ENCODE assay signal across 8 cellular contexts in genomic region chr7:20783716-20784310, GRCh38. TPM values are rescaled to one million over a fixed set of nuclear protein-coding genes. Genes with fewer than 3 reads are reported as not detected.
A peak's percentile ranks its signal among the peaks of the same experiment; 100 is the strongest.
DNase-seq lines count a peak whose midpoint lies in the region; ATAC-seq, FAIRE-seq and TF ChIP-seq lines count a peak whose summit lies in the region.

No MANE protein-coding gene starts in this region.

- H2AFZ ChIP-seq in GM23248 (peak overlapping the region; percentile 27), GM12878 (ENCODE audit: control insufficient read depth, low read depth, low read length) (no peak overlapping the region)

- no peak for TF ChIP-seq EP300 in GM12878 (IDR thresholded peaks at IDR 0.05; ENCODE audit: borderline replicate concordance in 1 of 2, control insufficient read depth in 1 of 2, low read depth in 2 of 2, low read length in 2 of 2)

- DNase-seq in AG20443 (ENCODE audit: low spot score) (peak; percentile 60), GM23248 (peak; percentile 45), GM12878 (ENCODE audit: low read depth, low spot score) (no peak), lower lobe of right lung (no peak), MV-4-11 (lab: John Stamatoyannopoulos, UW) (no peak)
- no peak for DNase-seq in effector CD4-positive, alpha-beta T cell
- DNase-seq in activated CD4-positive, CD25-positive, alpha-beta regulatory T cell treated with anti-CD3 and anti-CD28 coated beads, Interleukin-2, amount 50 U/mL, for 72 hours, result no peak

- ATAC-seq in GM12878 (peak; percentile 56), lower lobe of right lung (peak; percentile 70 to 71), HG03135 (IDR thresholded peaks at IDR 0.05; ENCODE audit: unreplicated experiment) (no peak)

- H3K36me3 ChIP-seq in GM23248 (ENCODE audit: low read depth) (no peaks in the 10 kb centered on the region), GM12878 (ENCODE audit: control insufficient read depth in 2 of 2, insufficient read depth in 2 of 2, low read length in 1 of 2) (no peaks in the 10 kb centered on the region), lower lobe of right lung (no peaks in the 10 kb centered on the region)

- H3K4me1 ChIP-seq in GM23248 (ENCODE audit: insufficient read depth) (no peaks in the 10 kb centered on the region), GM12878 (ENCODE audit: control insufficient read depth, insufficient read depth, low read length) (no peaks in the 10 kb centered on the region), lower lobe of right lung (peaks cover 14% of the 10 kb centered on the region)

- BruUV-seq in GM12878 (replicated peaks; lab: Mats Ljungman, UMichigan), result no TSS peak

- H3K4me2 ChIP-seq in GM23248 (ENCODE audit: unreplicated experiment), result peak overlapping the region; percentile 44
- no peak overlapping the region for H3K4me2 ChIP-seq in GM12878 (ENCODE audit: control insufficient read depth, insufficient read depth)

- POLR2A ChIA-PET in GM12878 (lab: Charles Lee), result no interaction called here

- no peaks in the 10 kb centered on the region for H3F3A ChIP-seq in GM23248 (ENCODE audit: insufficient read depth)

- TF ChIP-seq CTCF in GM12878 (IDR thresholded peaks at IDR 0.05 in 2 of 3, conservative IDR thresholded peaks at IDR 0.05 in 1 of 3; ENCODE audit: control insufficient read depth in 2 of 3, extremely low read depth in 1 of 3, insufficient read depth in 1 of 3, low read depth in 3 of 3, low read length in 3 of 3), result no peak
- TF ChIP-seq CTCF in lower lobe of right lung (IDR thresholded peaks at IDR 0.05), result no peak

- no peak for TF ChIP-seq RAD21 in GM12878 (IDR thresholded peaks at IDR 0.05; ENCODE audit: insufficient read depth, low read depth, low read length)

- H3K9me3 ChIP-seq in GM23248 (ENCODE audit: low read depth), result no peaks in the 10 kb centered on the region
- H3K9me3 ChIP-seq in GM12878 (replicated peaks; ENCODE audit: control insufficient read depth, insufficient read depth, low read length), result peaks cover 7% of the 10 kb centered on the region; the same call in 2 of the 3 replicates
- no peaks in the 10 kb centered on the region for H3K9me3 ChIP-seq in lower lobe of right lung

- WGBS in GM23248 (ENCODE audit: low coverage in 1 of 2, low lambda C conversion rate in 2 of 2, missing lambda C conversion rate in 2 of 2), 2 experiments, result 3% methylated on average over 31 to 32 of the region's 38 CpGs
- 37% methylated on average over 30 of the region's 38 CpGs for WGBS in GM12878 (ENCODE audit: insufficient coverage, insufficient replicate concordance, low lambda C conversion rate, missing lambda C conversion rate)

- no peak overlapping the region for H3K27ac ChIP-seq in GM23248
- no peak overlapping the region for H3K27ac ChIP-seq in GM12878 (ENCODE audit: control insufficient read depth, insufficient read depth)
- H3K27ac ChIP-seq in lower lobe of right lung, result no peak overlapping the region

- H4K20me1 ChIP-seq in GM23248 (ENCODE audit: insufficient read depth) (no peaks in the 10 kb centered on the region), GM12878 (ENCODE audit: control insufficient read depth, insufficient read depth) (no peaks in the 10 kb centered on the region)

- no peaks in the 10 kb centered on the region for H3K9me2 ChIP-seq in GM23248 (ENCODE audit: insufficient read depth)

- intact Hi-C loops in GM12878 (cut with micrococcal nuclease; ENCODE audit: unreplicated experiment) (no loop called here), lower lobe of right lung (cut with DNase I) (no loop called here)

- H3K9ac ChIP-seq in GM23248 (no peak overlapping the region), GM12878 (ENCODE audit: control insufficient read depth, insufficient read depth, low read length) (no peak overlapping the region)

- RAD21 ChIA-PET in GM12878 (lab: Charles Lee; ENCODE audit: unreplicated experiment), result no interaction called here

- H3K27me3 ChIP-seq in GM23248 (replicated peaks; ENCODE audit: insufficient read depth) (peaks cover 96% of the 10 kb centered on the region), GM12878 (replicated peaks in 1 of 2; ENCODE audit: control insufficient read depth in 2 of 2, insufficient read depth in 2 of 2, low read length in 1 of 2) (peaks cover 6 to 9% of the 10 kb centered on the region in 2 experiments; a peak in 3 of 4 replicates), lower lobe of right lung (ENCODE audit: low read depth) (peaks cover 100% of the 10 kb centered on the region)

- H3K4me3 ChIP-seq in GM23248, result peak overlapping the region; percentile 12; the same call in 1 of the 2 replicates
- no peak overlapping the region for H3K4me3 ChIP-seq in GM12878
- H3K4me3 ChIP-seq in lower lobe of right lung, result peak overlapping the region; percentile 27

- FAIRE-seq in GM12878 (lab: Jason Lieb, UNC), result no peak

- CTCF ChIA-PET in GM12878 (lab: Yijun Ruan, JAX), result no interaction called here

- SMC1A ChIA-PET in GM12878 (lab: Charles Lee; ENCODE audit: uncharacterized antibody, unreplicated experiment), result no interaction called here

- H3K79me2 ChIP-seq in GM23248 (ENCODE audit: insufficient read depth) (no peaks in the 10 kb centered on the region), GM12878 (ENCODE audit: control insufficient read depth, insufficient read depth, low read length) (no peaks in the 10 kb centered on the region)

- in situ Hi-C loops in GM23248 (cut with MboI), result loop anchor here (25.0 kb wide), 1 partner anchor 1228 kb away; no protein-coding TSS in a partner anchor
- in situ Hi-C loops in GM12878 (cut with MboI), result no loop called here

- no peak for TF ChIP-seq POLR2A in GM12878 (IDR thresholded peaks at IDR 0.05; ENCODE audit: low read depth, low read length)

TF ChIP-seq in GM12878, 131 proteins besides CTCF, POLR2A, EP300 and RAD21:
- TF ChIP-seq E4F1 (IDR thresholded peaks at IDR 0.05; ENCODE audit: borderline replicate concordance, partially characterized antibody) (no peak), RFX5 (IDR thresholded peaks at IDR 0.05; ENCODE audit: low read depth, low read length) (no peak), MLLT1 (IDR thresholded peaks at IDR 0.05) (no peak), EED (IDR thresholded peaks at IDR 0.05; ENCODE audit: low read depth) (no peak), NFYA (IDR thresholded peaks at IDR 0.05; ENCODE audit: borderline replicate concordance, low read depth, low read length) (no peak), MTA3 (IDR thresholded peaks at IDR 0.05; ENCODE audit: borderline replicate concordance, low read length) (no peak), ZNF274 (IDR thresholded peaks at IDR 0.05; ENCODE audit: insufficient read depth, insufficient read length) (no peak), RB1 (IDR thresholded peaks at IDR 0.05; ENCODE audit: borderline replicate concordance) (no peak), POU2F2 (IDR thresholded peaks at IDR 0.05; ENCODE audit: borderline replicate concordance, low read depth, low read length) (no peak), ZZZ3 (IDR thresholded peaks at IDR 0.05; ENCODE audit: control insufficient read depth, insufficient read length, low read depth) (no peak)
TF ChIP-seq in GM12878: peak in this region for 0.

RNA-seq across cellular contexts. Expression of gene SP8, which starts 2.9 kb away (rescaled TPM):
- not detected in 2 replicates for total RNA-seq in GM23248 (2014; rRNA removed; shearing (Covaris generic))
- not detected in 2 replicates for polyA plus RNA-seq in GM23248 (2016; fragmentation: Nextera tagmentation; extraction: Ambion mirVana)
- not detected in 2 replicates for total RNA-seq in GM12878 (2013; cell fraction: nucleolus; rRNA removed)
- not detected in 2 replicates for total RNA-seq in GM12878 (2014; rRNA removed)
- total RNA-seq in GM12878 (2014; rRNA removed; fragmentation: Illumina TruSeq; extraction: Trizol), result not detected in 2 replicates
- total RNA-seq in GM12878 (2021), result not detected in 2 replicates
- not detected for polyA plus RNA-seq in GM12878 (2011; ENCODE audit: low read depth)
- not detected in 2 replicates for polyA plus RNA-seq in GM12878 (2011; rRNA removed)
- polyA plus RNA-seq in GM12878 (2011; cell fraction: cytosol; rRNA removed), result not detected in 2 replicates
- not detected in 2 replicates for polyA plus RNA-seq in GM12878 (2011; cell fraction: nucleus; rRNA removed)
- polyA plus RNA-seq in GM12878 (2012), result not detected in 2 replicates
- not detected in 2 replicates for polyA plus RNA-seq in GM12878 (2014; fragmentation: Illumina TruSeq; extraction: Trizol)
- polyA plus RNA-seq in GM12878 (2014; fragmentation: Nextera tagmentation; extraction: Ambion mirVana), result not detected
- not detected in 2 replicates for polyA plus RNA-seq in GM12878 (2014; rRNA removed)
- not detected for polyA plus RNA-seq in GM12878 (2016; fragmentation: Nextera tagmentation; extraction: Ambion mirVana)
- polyA minus RNA-seq in GM12878 (2011; rRNA and poly(A)+ RNA removed), result not detected in 2 replicates
- polyA minus RNA-seq in GM12878 (2011; cell fraction: cytosol; rRNA and poly(A)+ RNA removed), result not detected in 2 replicates
- polyA minus RNA-seq in GM12878 (2011; cell fraction: nucleus; rRNA and poly(A)+ RNA removed), result not detected in 2 replicates
- total RNA-seq in lower lobe of right lung, result not detected

Comparison
In these comparisons a context has a peak if more than half of its experiments do, and no peak if none do; other contexts are left out.
1. DNase-seq: peak in AG20443 (single experiment) and GM23248 (single experiment); none in GM12878 (single experiment), lower lobe of right lung (single experiment), effector CD4-positive, alpha-beta T cell (single experiment), activated CD4-positive, CD25-positive, alpha-beta regulatory T cell treated with anti-CD3 and anti-CD28 coated beads, Interleukin-2, amount 50 U/mL, for 72 hours (single experiment) and MV-4-11 (single experiment).